1 cellular context compared by ENCODE assay signal in genomic region chr12:26097046-26097878, GRCh38.
A peak's percentile ranks its signal among the peaks of the same experiment; 100 is the strongest.
TF ChIP-seq lines count a peak whose summit lies in the region.

No MANE protein-coding gene starts in this region.

TF ChIP-seq in GM12878, 131 proteins besides CTCF, POLR2A, EP300 and RAD21 (continued from another document):
- no peak for TF ChIP-seq SIX5 (IDR thresholded peaks at IDR 0.05; ENCODE audit: low read depth, low read length, severe bottlenecking)
- TF ChIP-seq CEBPB (IDR thresholded peaks at IDR 0.05; ENCODE audit: borderline replicate concordance in 1 of 2, low read depth in 2 of 2, low read length in 2 of 2), result no peak
- 0 out of 4 replicates have a peak, but pooled peaks of 1 of the 2 experiments have one; percentile 17 for TF ChIP-seq BHLHE40 (IDR thresholded peaks at IDR 0.05; ENCODE audit: borderline replicate concordance in 1 of 2, low read depth in 2 of 2, low read length in 1 of 2)
- peak; percentile 36; the same call in 1 of the 2 replicates for TF ChIP-seq MXI1 (IDR thresholded peaks at IDR 0.05; ENCODE audit: low read depth, low read length)
- TF ChIP-seq GATAD2B (conservative IDR thresholded peaks at IDR 0.05; ENCODE audit: low read depth), result no peak
- no peak for TF ChIP-seq ETV6 (conservative IDR thresholded peaks at IDR 0.05 in 1 of 2, IDR thresholded peaks at IDR 0.05 in 1 of 2; ENCODE audit: borderline replicate concordance in 1 of 2, low read depth in 1 of 2)
- TF ChIP-seq STAT3 (IDR thresholded peaks at IDR 0.05; ENCODE audit: low read depth, low read length), result no peak
- peak; percentile 78 for TF ChIP-seq SMC3 (IDR thresholded peaks at IDR 0.05; ENCODE audit: borderline replicate concordance, low read length)
- TF ChIP-seq SMARCA5 (IDR thresholded peaks at IDR 0.05), result no peak
- peak; percentile 46; the same call in 1 of the 2 replicates for TF ChIP-seq YY1 (IDR thresholded peaks at IDR 0.05; ENCODE audit: low read depth, low read length)
- TF ChIP-seq CHD4 (IDR thresholded peaks at IDR 0.05), result no peak
- no peak for TF ChIP-seq KAT2A (conservative IDR thresholded peaks at IDR 0.05; ENCODE audit: control insufficient read depth, low read depth, low read length)
- peak; percentile 32; the same call in 1 of the 2 replicates for TF ChIP-seq RB1 (IDR thresholded peaks at IDR 0.05; ENCODE audit: borderline replicate concordance)
- no peak for TF ChIP-seq NRF1 (conservative IDR thresholded peaks at IDR 0.05; ENCODE audit: low read depth, low read length)
- no peak for TF ChIP-seq BCL3 (IDR thresholded peaks at IDR 0.05; ENCODE audit: borderline replicate concordance, insufficient read depth, low read depth, low read length, poor library complexity, severe bottlenecking)
- TF ChIP-seq BCL11A (IDR thresholded peaks at IDR 0.05; ENCODE audit: low read depth, low read length), result no peak
- TF ChIP-seq TAF1 (IDR thresholded peaks at IDR 0.05; ENCODE audit: borderline replicate concordance, low read depth, low read length), result no peak
- TF ChIP-seq RUNX3 (IDR thresholded peaks at IDR 0.05; ENCODE audit: low read length), result no peak
- TF ChIP-seq SREBF2 (IDR thresholded peaks at IDR 0.05; ENCODE audit: low read length), result no peak
- no peak for TF ChIP-seq NKRF (conservative IDR thresholded peaks at IDR 0.05)
- TF ChIP-seq ZNF687 (IDR thresholded peaks at IDR 0.05), result no peak
- TF ChIP-seq CHD1 (IDR thresholded peaks at IDR 0.05; ENCODE audit: low read depth, low read length), result no peak
- TF ChIP-seq PRDM15 (CRISPR knock-in tag; IDR thresholded peaks at IDR 0.05), result no peak
- no peak for TF ChIP-seq KDM1A (IDR thresholded peaks at IDR 0.05; ENCODE audit: borderline replicate concordance)
- no peak for TF ChIP-seq ESRRA (IDR thresholded peaks at IDR 0.05; ENCODE audit: low read length)
- TF ChIP-seq PKNOX1 (IDR thresholded peaks at IDR 0.05), result no peak
- no peak for TF ChIP-seq ZNF217 (IDR thresholded peaks at IDR 0.05)
- no peak for TF ChIP-seq PBX3 (IDR thresholded peaks at IDR 0.05; ENCODE audit: insufficient replicate concordance, low read depth, low read length)
- TF ChIP-seq HDGF (IDR thresholded peaks at IDR 0.05), result no peak
- peak; percentile 17 for TF ChIP-seq RELA (IDR thresholded peaks at IDR 0.05; ENCODE audit: borderline replicate concordance, partially characterized antibody)
- no peak for TF ChIP-seq ATF7 (IDR thresholded peaks at IDR 0.05; ENCODE audit: low read depth)
- TF ChIP-seq BCLAF1 (IDR thresholded peaks at IDR 0.05), result no peak
- no peak for TF ChIP-seq ZNF274 (IDR thresholded peaks at IDR 0.05; ENCODE audit: insufficient read depth, insufficient read length)
- TF ChIP-seq PML (IDR thresholded peaks at IDR 0.05; ENCODE audit: low read length), result no peak
